Comparison of ENCODE assay signal across 7 cellular contexts in the genomic region with DNA sequence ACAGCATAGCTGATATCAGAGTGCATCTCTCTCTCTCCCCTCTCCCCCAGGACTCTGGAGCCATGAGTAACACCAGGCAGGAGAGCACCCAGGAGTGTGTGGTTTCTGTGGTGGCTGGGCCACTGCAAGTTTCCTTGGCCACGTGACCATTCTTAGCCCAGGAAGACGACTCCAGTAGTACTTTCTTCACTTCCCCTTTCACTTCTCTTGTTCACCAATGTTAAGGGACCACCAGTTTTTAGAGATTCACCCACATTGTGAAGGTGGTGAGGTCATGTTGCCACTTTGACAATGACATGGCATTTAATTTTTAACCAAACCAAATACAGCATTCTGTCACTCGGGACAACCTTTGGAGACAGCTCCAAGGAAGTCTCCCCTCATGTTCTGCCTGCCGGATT. TPM values are rescaled to one million over a fixed set of nuclear protein-coding genes. Genes with fewer than 3 reads are reported as not detected.
DNase-seq lines count a peak whose midpoint lies in the region; ATAC-seq and TF ChIP-seq lines count a peak whose summit lies in the region.

No MANE protein-coding gene starts in this region.

- no peak overlapping the region for H3K4me2 ChIP-seq in GM23248 (ENCODE audit: unreplicated experiment)

- peak; percentile 97 for ATAC-seq in GM18907 (IDR thresholded peaks at IDR 0.05; ENCODE audit: unreplicated experiment)
- ATAC-seq in HG02763 (IDR thresholded peaks at IDR 0.05; ENCODE audit: unreplicated experiment), result peak; percentile 95
- ATAC-seq in right lobe of liver, result peak; percentile 85 to 93 (median 88)

- DNase-seq in NOMO-1 treated with DMSO at 0.1 percent for 48 hours (lab: John Stamatoyannopoulos, UW; ENCODE audit: unreplicated experiment), result peak; percentile 88
- DNase-seq in right lobe of liver, result peak in 2 of 3 donors; percentile 46
- DNase-seq in NCI-H748 (lab: John Stamatoyannopoulos, UW; ENCODE audit: unreplicated experiment), result no peak
- no peak for DNase-seq in D341Med (ENCODE audit: low spot score)
- no peak for DNase-seq in GM23248

- H3K27ac ChIP-seq in right lobe of liver, result peak overlapping the region in 2 of 3 donors; percentile 38 to 54
- no peak overlapping the region for H3K27ac ChIP-seq in GM23248

- 61% methylated on average over 4 of the region's 4 CpGs for WGBS in right lobe of liver (ENCODE audit: insufficient coverage, low coverage, low lambda C conversion rate, missing lambda C conversion rate)
- WGBS in GM23248 (ENCODE audit: low coverage in 1 of 2, low lambda C conversion rate in 2 of 2, missing lambda C conversion rate in 2 of 2), 2 experiments, result 61 to 65% methylated on average over 4 of the region's 4 CpGs

- H3K9me3 ChIP-seq in right lobe of liver (no peaks in the 10 kb centered on the region), GM23248 (ENCODE audit: low read depth) (no peaks in the 10 kb centered on the region)

- no peaks in the 10 kb centered on the region for H4K20me1 ChIP-seq in GM23248 (ENCODE audit: insufficient read depth)

- H3K36me3 ChIP-seq in right lobe of liver, result no peaks in the 10 kb centered on the region
- no peaks in the 10 kb centered on the region for H3K36me3 ChIP-seq in GM23248 (ENCODE audit: low read depth)

- no peak for TF ChIP-seq CTCF in right lobe of liver (IDR thresholded peaks at IDR 0.05)

- no peaks in the 10 kb centered on the region for H3F3A ChIP-seq in GM23248 (ENCODE audit: insufficient read depth)

- H3K79me2 ChIP-seq in GM23248 (ENCODE audit: insufficient read depth), result no peaks in the 10 kb centered on the region

- intact Hi-C loops in right lobe of liver (cut with DNase I), result no loop called here

- in situ Hi-C loops in GM23248 (cut with MboI), result no loop called here

- H3K27me3 ChIP-seq in right lobe of liver (no peaks in the 10 kb centered on the region), GM23248 (replicated peaks; ENCODE audit: insufficient read depth) (no peaks in the 10 kb centered on the region; the same call in 1 of the 2 replicates)

- no peak overlapping the region for H3K4me3 ChIP-seq in right lobe of liver
- H3K4me3 ChIP-seq in GM23248, result no peak overlapping the region

- no peak for TF ChIP-seq POLR2A in right lobe of liver (IDR thresholded peaks at IDR 0.05)

- H3K9ac ChIP-seq in GM23248, result no peak overlapping the region

- H3K4me1 ChIP-seq in right lobe of liver, result peaks cover 0 to 3% (median 0%) of the 10 kb centered on the region in 4 donors
- no peaks in the 10 kb centered on the region for H3K4me1 ChIP-seq in GM23248 (ENCODE audit: insufficient read depth)

- no peaks in the 10 kb centered on the region for H3K9me2 ChIP-seq in GM23248 (ENCODE audit: insufficient read depth)

- H2AFZ ChIP-seq in GM23248, result no peak overlapping the region

RNA-seq across cellular contexts. Expression of a gene that starts 17.9 kb away (rescaled TPM):
- 10 to 100 TPM; 17.4 to 55.0 (median 33.9) TPM for total RNA-seq in right lobe of liver
- total RNA-seq in GM23248 (2014; rRNA removed; shearing (Covaris generic)), result 1.9 and 3.3 TPM in 2 replicates
- polyA plus RNA-seq in GM23248 (2016; fragmentation: Nextera tagmentation; extraction: Ambion mirVana), result 0.80 and 1.6 TPM in 2 replicates

Comparison
In these comparisons a context has a peak if more than half of its experiments do, and no peak if none do; other contexts are left out.
1. DNase-seq: peak in NOMO-1 treated with DMSO at 0.1 percent for 48 hours (single experiment) and right lobe of liver (2 of 3); none in NCI-H748 (single experiment), D341Med (single experiment) and GM23248 (single experiment).
2. Peak in every context shown above with its lines, with median percentiles within 50 percentile points of each other: ATAC-seq.